In genomic region chr20:50630578-50631263, GRCh38 we compare ENCODE assay signal across 25 cellular contexts.
"Had no signal": no experiment of that assay in that cellular context is flagged by ENCODE, and none has a peak within 500 bp of the region (broad histone marks: within the 10 kb centered on the region; RNA-seq: fewer than 3 reads in every experiment).

No MANE protein-coding gene starts in this region.

- H3K4me3 ChIP-seq: adrenal gland, ascending aorta, dorsolateral prefrontal cortex, esophagus muscularis mucosa, hepatocyte, mucosa of descending colon, sigmoid colon, smooth muscle cell, testis, vagina had no signal

- H3K4me3 Mint-ChIP-seq: activated naive CD8-positive, alpha-beta T cell; activated T-cell treated with anti-CD3 and anti-CD28 coated beads, Interleukin-2, amount 50 U/mL, for 4 hours; effector memory CD8-positive, alpha-beta T cell; memory B cell; nephron progenitor cell; stimulated activated naive B cell treated with anti-CD40 and anti-IgM and Interleukin-4, amounts not matched to agents 10 μg/mL and 1 μg/mL and 100 μg/mL, for 72 hours; type B pancreatic cell had no signal

- H3K27me3 ChIP-seq: adrenal gland, ascending aorta, brain microvascular endothelial cell, esophagus muscularis mucosa, hepatocyte, sigmoid colon, testis, vagina had no signal

- H3K27me3 Mint-ChIP-seq: activated naive CD8-positive, alpha-beta T cell; type B pancreatic cell had no signal

- ATAC-seq: activated T-cell treated with anti-CD3 and anti-CD28 coated beads, Interleukin-2, amount 50 U/mL, for 4 hours; effector memory CD8-positive, alpha-beta T cell; mucosa of descending colon; stimulated activated naive B cell treated with anti-CD40 and anti-IgM and Interleukin-4, amounts not matched to agents 10 μg/mL and 1 μg/mL and 100 μg/mL, for 72 hours had no signal

- H3K4me1 ChIP-seq: ascending aorta had no signal

- H3K79me2 ChIP-seq: hepatocyte had no signal

- H3K27ac ChIP-seq: ascending aorta, brain microvascular endothelial cell, dorsolateral prefrontal cortex, esophagus muscularis mucosa, hepatocyte, sigmoid colon, testis had no signal

- H3K9me3 Mint-ChIP-seq: activated T-cell treated with anti-CD3 and anti-CD28 coated beads, Interleukin-2, amount 50 U/mL, for 4 hours; activated T-helper 2 cell treated with anti-CD3 and anti-CD28 coated beads, Interferon-gamma antibody, Interleukin-2, Interleukin-4, amounts not matched to agents 10 μg/mL and 5 μg/mL and 100 μg/mL, durations not matched to agents 14 hours and 24 hours and 36 hours; effector memory CD8-positive, alpha-beta T cell; memory B cell; nephron progenitor cell; stimulated activated naive B cell treated with anti-CD40 and anti-IgM and Interleukin-4, amounts not matched to agents 10 μg/mL and 1 μg/mL and 100 μg/mL, for 72 hours; type B pancreatic cell had no signal

- DNase-seq: activated CD8-positive, alpha-beta memory T cell treated with anti-CD3 and anti-CD28 coated beads, Interleukin-2, amount 50 U/mL, for 48 hours; activated naive CD4-positive, alpha-beta T cell; activated T-cell treated with anti-CD3 and anti-CD28 coated beads, Interleukin-2, amount 50 U/mL, for 4 hours; adrenal gland; brain microvascular endothelial cell; central memory CD4-positive, alpha-beta T cell; dorsolateral prefrontal cortex; effector memory CD8-positive, alpha-beta T cell; glutamatergic neuron; mucosa of descending colon; nephron progenitor cell; sigmoid colon; stimulated activated CD4-positive, alpha-beta T cell treated with anti-CD3 and anti-CD28 coated beads, Interleukin-15, amount 100 ng/mL, for 24 hours; stimulated activated naive B cell treated with anti-CD40 and anti-IgM and Interleukin-4, amounts not matched to agents 10 μg/mL and 1 μg/mL and 100 μg/mL, for 72 hours; T-helper 9 cell; testis had no signal

- H3K36me3 Mint-ChIP-seq: activated naive CD8-positive, alpha-beta T cell; memory B cell; stimulated activated naive B cell treated with anti-CD40 and anti-IgM and Interleukin-4, amounts not matched to agents 10 μg/mL and 1 μg/mL and 100 μg/mL, for 72 hours; type B pancreatic cell had no signal

- H3K36me3 ChIP-seq: adrenal gland, ascending aorta, brain microvascular endothelial cell, esophagus muscularis mucosa, sigmoid colon, vagina had no signal

- H3K4me2 ChIP-seq: hepatocyte, smooth muscle cell had no signal

- H3K27ac Mint-ChIP-seq: activated naive CD8-positive, alpha-beta T cell; activated T-helper 2 cell treated with anti-CD3 and anti-CD28 coated beads, Interferon-gamma antibody, Interleukin-2, Interleukin-4, amounts not matched to agents 10 μg/mL and 5 μg/mL and 100 μg/mL, durations not matched to agents 14 hours and 24 hours and 36 hours; effector memory CD8-positive, alpha-beta T cell; memory B cell; nephron progenitor cell; stimulated activated naive B cell treated with anti-CD40 and anti-IgM and Interleukin-4, amounts not matched to agents 10 μg/mL and 1 μg/mL and 100 μg/mL, for 72 hours; type B pancreatic cell had no signal

- H3K9me3 ChIP-seq: adrenal gland, ascending aorta, esophagus muscularis mucosa, mucosa of descending colon, sigmoid colon, testis, vagina had no signal

- H2AFZ ChIP-seq: hepatocyte had no signal
